10 cellular contexts compared by ENCODE assay signal in the genomic region with DNA sequence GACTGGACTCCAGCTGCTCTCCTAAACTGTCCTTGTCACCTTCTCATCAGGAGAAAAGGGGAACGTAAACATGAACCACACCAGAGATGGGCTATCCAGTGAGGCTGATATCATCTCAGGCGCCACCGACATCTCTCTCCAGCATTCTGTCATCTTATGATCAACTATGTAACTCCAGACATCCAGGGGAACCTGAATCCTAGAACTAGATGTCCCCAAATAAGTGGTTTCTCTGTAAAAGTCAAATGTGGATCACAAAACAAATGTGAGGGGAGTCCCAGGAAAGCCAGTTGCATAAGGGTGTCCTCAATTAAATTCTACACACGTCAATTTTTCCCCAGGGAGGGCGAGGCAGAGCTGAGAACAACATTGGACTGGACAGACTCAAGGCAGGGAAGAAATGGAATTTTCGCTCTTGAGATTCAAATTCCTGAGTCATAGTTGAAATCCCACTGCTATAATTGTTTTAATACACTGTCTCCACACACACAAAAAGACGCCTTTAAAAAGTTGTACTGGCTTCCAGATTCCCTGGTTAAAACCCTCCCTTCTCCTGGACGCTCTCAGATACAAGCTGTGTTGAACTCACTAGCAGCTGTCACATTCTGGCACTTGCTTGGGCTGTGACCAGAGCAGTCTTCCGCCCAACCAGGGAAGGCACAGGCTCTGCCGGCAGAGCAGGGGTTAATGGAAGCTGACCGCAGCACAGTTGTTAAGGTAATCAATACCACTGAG.
A peak's percentile ranks its signal among the peaks of the same experiment; 100 is the strongest.
DNase-seq lines count a peak whose midpoint lies in the region; ATAC-seq and TF ChIP-seq lines count a peak whose summit lies in the region.
"Had no signal": no experiment of that assay in that cellular context is flagged by ENCODE, and none has a peak within 500 bp of the region (broad histone marks: within the 10 kb centered on the region; RNA-seq: fewer than 3 reads in every experiment).

No MANE protein-coding gene starts in this region.

- DNase-seq in GM03348 (ENCODE audit: low spot score) = peak; percentile 80
- peak in 1 of 61 donors; percentile 14 for DNase-seq in caudate nucleus (lab: John Stamatoyannopoulos, UW)
- DNase-seq in left lung = no peak
- no peak for DNase-seq in spleen
- no peak for DNase-seq in G401 (ENCODE audit: low spot score)
- DNase-seq in NOMO-1 (lab: John Stamatoyannopoulos, UW; ENCODE audit: unreplicated experiment in 2 of 2) = no peak
- DNase-seq: immature natural killer cell, SHP77 treated with DMSO at 0.1 percent for 48 hours had no signal

- H3K4me3 ChIP-seq in left lung (no peak overlapping the region), spleen (no peak overlapping the region)

- TF ChIP-seq POLR2A in spleen (IDR thresholded peaks at IDR 0.05) = no peak

- WGBS in spleen, 5 donors = 71 to 81% (median 79%) methylated on average over 11 of the region's 11 CpGs

- no peaks in the 10 kb centered on the region for H3K9me3 ChIP-seq in left lung
- no peaks in the 10 kb centered on the region for H3K9me3 ChIP-seq in spleen

- TF ChIP-seq CTCF in left lung (IDR thresholded peaks at IDR 0.05) (no peak), spleen (IDR thresholded peaks at IDR 0.05 in 8 of 11, conservative IDR thresholded peaks at IDR 0.05 in 3 of 11) (no peak)

- no peaks in the 10 kb centered on the region for H3K27me3 ChIP-seq in left lung
- H3K27me3 ChIP-seq in spleen (replicated peaks in 1 of 7) = no peaks in the 10 kb centered on the region

- H3K27ac ChIP-seq in caudate nucleus (ENCODE audit: low read depth, low read length) (peak overlapping the region; percentile 14), left lung (peak overlapping the region; percentile 11 to 33), spleen (peak overlapping the region in 5 of 8 donors; percentile 39 to 73 (median 62))

- H3K4me1 ChIP-seq in left lung = peaks cover 15 to 21% of the 10 kb centered on the region in 2 donors
- H3K4me1 ChIP-seq in spleen = peaks cover 0 to 33% (median 5%) of the 10 kb centered on the region in 6 donors

- in situ Hi-C loops in G401 (cut with HindIII; ENCODE audit: low sequenced_read_pairs) = no loop called here

- ATAC-seq in left lung (peak; percentile 29), HG02571 (IDR thresholded peaks at IDR 0.05; ENCODE audit: unreplicated experiment) (no peak), HG02870 (IDR thresholded peaks at IDR 0.05; ENCODE audit: unreplicated experiment) (no peak)

- intact Hi-C loops in left lung (cut with DNase I) (no loop called here), spleen (cut with DNase I; ENCODE audit: low total_unique reads) (no loop called here)

- H3K36me3 ChIP-seq in left lung = no peaks in the 10 kb centered on the region
- no peaks in the 10 kb centered on the region for H3K36me3 ChIP-seq in spleen
